24 cellular contexts compared by ENCODE assay signal in the genomic region with DNA sequence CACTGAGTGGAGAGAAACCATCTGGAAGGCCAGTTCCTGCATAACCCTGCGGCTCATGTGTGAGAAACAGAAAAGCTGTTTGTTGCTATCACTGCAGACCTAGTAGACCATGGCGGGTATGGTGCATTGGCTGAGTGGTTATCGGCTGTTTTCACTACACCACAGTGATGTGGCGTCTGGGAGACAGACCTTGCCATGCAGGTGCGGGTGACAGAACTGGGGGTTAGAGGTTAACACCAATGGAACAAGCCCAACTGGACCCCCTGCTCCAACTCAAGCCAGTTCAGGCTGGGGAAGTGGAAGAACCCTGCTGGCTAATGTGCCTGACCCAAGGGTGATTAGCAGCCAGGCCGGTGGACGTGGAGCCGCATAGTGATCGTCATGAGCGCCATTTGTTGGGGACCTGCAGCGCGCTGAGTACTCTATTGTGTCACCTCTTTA.
A peak's percentile ranks its signal among the peaks of the same experiment; 100 is the strongest.
DNase-seq lines count a peak whose midpoint lies in the region; ATAC-seq and TF ChIP-seq lines count a peak whose summit lies in the region.
"Had no signal": no experiment of that assay in that cellular context is flagged by ENCODE, and none has a peak within 500 bp of the region (broad histone marks: within the 10 kb centered on the region; RNA-seq: fewer than 3 reads in every experiment).

No MANE protein-coding gene starts in this region.

- peaks cover 41% of the 10 kb centered on the region for H3F3A ChIP-seq in DOHH2 (ENCODE audit: control insufficient read depth, insufficient read depth)

- H3K4me2 ChIP-seq in DOHH2 (ENCODE audit: low read length), result peak overlapping the region; percentile 72

- H3K9me3 ChIP-seq in DOHH2 (ENCODE audit: control insufficient read depth, insufficient read depth, low read length), result no peaks in the 10 kb centered on the region
- H3K9me3 ChIP-seq: breast epithelium, heart right ventricle, mucosa of descending colon had no signal

- no peak for TF ChIP-seq CTCF in DOHH2 (IDR thresholded peaks at IDR 0.05; ENCODE audit: low read depth, low read length, poor library complexity, severe bottlenecking)

- peak; percentile 10 for DNase-seq in 8988T
- no peak for DNase-seq in central memory CD4-positive, alpha-beta T cell
- DNase-seq in NCI-H2081 treated with DMSO at 0.1 percent for 48 hours (lab: John Stamatoyannopoulos, UW), result no peak
- DNase-seq: activated CD4-positive, alpha-beta T cell treated with anti-CD3 and anti-CD28 coated beads, Interleukin-2, amount 50 U/mL, for 48 hours; activated T-cell treated with anti-CD3 and anti-CD28 coated beads, Interleukin-2, amount 50 U/mL, for 4 hours; CD8-positive, alpha-beta memory T cell; dermis blood vessel endothelial cell; GF-D8; heart right ventricle; left ventricle myocardium superior; mucosa of descending colon; NCI-H1436 treated with DMSO at 0.1 percent for 48 hours; NCI-H2171; NCI-H748 treated with DMSO at 0.1 percent for 48 hours; SHP77 treated with DMSO at 0.1 percent for 48 hours; stimulated activated CD4-positive, alpha-beta T cell treated with anti-CD3 and anti-CD28 coated beads, Interleukin-4, amount 100 ng/mL, for 1 hour; trophoblast cell had no signal

- H4K20me1 ChIP-seq in DOHH2 (ENCODE audit: control insufficient read depth, insufficient read depth, low read depth, low read length), result no peaks in the 10 kb centered on the region

- H3K4me3 ChIP-seq in DOHH2 (ENCODE audit: low read length), result peak overlapping the region; percentile 55
- H3K4me3 ChIP-seq: breast epithelium, heart right ventricle, mucosa of descending colon had no signal

- ATAC-seq in HG02973 (IDR thresholded peaks at IDR 0.05; ENCODE audit: unreplicated experiment), result peak; percentile 34
- peak; percentile 13 for ATAC-seq in esophagus mucosa
- no peak for ATAC-seq in GM21423 (IDR thresholded peaks at IDR 0.05; ENCODE audit: unreplicated experiment)
- ATAC-seq in GM19467 (IDR thresholded peaks at IDR 0.05; ENCODE audit: unreplicated experiment), result no peak
- ATAC-seq: heart right ventricle, left ventricle myocardium superior, mucosa of descending colon had no signal

- H3K27me3 ChIP-seq in DOHH2 (ENCODE audit: control insufficient read depth, low read length), result no peaks in the 10 kb centered on the region

- peak overlapping the region; percentile 86 for H3K27ac ChIP-seq in DOHH2 (ENCODE audit: low read depth, low read length)
- H3K27ac ChIP-seq: breast epithelium, heart right ventricle, HL-60 had no signal

- no peaks in the 10 kb centered on the region for H3K9me2 ChIP-seq in DOHH2 (replicated peaks; ENCODE audit: control insufficient read depth, low read length)

- H3K4me1 ChIP-seq in DOHH2 (ENCODE audit: control insufficient read depth, low read length), result peaks cover 100% of the 10 kb centered on the region
- H3K4me1 ChIP-seq: breast epithelium had no signal

- no peaks in the 10 kb centered on the region for H3K79me2 ChIP-seq in DOHH2 (ENCODE audit: control insufficient read depth, low read length)

- no peaks in the 10 kb centered on the region for H3K36me3 ChIP-seq in DOHH2 (ENCODE audit: control insufficient read depth, low read length)
- H3K36me3 ChIP-seq: breast epithelium, heart right ventricle had no signal

Comparison
In these comparisons a context has a peak if more than half of its experiments do, and no peak if none do; other contexts are left out.
1. ATAC-seq: peak in HG02973 (single experiment) and esophagus mucosa (single experiment); none in GM21423 (single experiment) and GM19467 (single experiment).